9 cellular contexts compared by ENCODE assay signal in genomic region chrX:129998006-129998405, GRCh38.
"Had no signal": no experiment of that assay in that cellular context is flagged by ENCODE, and none has a peak within 500 bp of the region (broad histone marks: within the 10 kb centered on the region; RNA-seq: fewer than 3 reads in every experiment).

No MANE protein-coding gene starts in this region.

- ATAC-seq: HCT116, K562 had no signal

- H3K27ac ChIP-seq: GM23248 had no signal

- H3K4me1 ChIP-seq: HAP-1 had no signal

- H3K4me3 ChIP-seq: GM23248, HAP-1, K562 had no signal

- H3K9me3 ChIP-seq: HAP-1 had no signal

- DNase-seq: GM23248, GOT3, H7, HFFc6, IMR-90, KG1 had no signal
